Comparison of ENCODE assay signal across 27 cellular contexts in the genomic region with DNA sequence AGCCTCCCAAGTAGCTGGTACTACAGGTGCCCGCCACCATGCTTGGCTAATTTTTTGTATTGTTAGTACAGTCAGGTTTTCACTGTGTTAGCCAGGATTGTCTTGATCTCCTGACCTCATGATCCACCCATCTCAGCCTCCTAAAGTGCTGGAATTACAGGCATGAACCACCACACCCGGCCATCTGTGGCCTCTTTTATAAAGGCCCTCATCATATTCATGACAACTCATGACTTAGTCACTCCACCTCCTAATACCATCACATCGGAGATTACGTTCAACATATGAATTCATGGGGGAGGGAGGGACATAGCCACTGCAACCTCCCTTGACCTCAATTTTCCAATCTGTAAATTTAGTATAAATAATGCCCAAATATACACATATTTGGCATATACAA. TPM values are rescaled to one million over a fixed set of nuclear protein-coding genes. Genes with fewer than 3 reads are reported as not detected.
"Had no signal": no experiment of that assay in that cellular context is flagged by ENCODE, and none has a peak within 500 bp of the region (broad histone marks: within the 10 kb centered on the region; RNA-seq: fewer than 3 reads in every experiment).

No MANE protein-coding gene starts in this region.

- ATAC-seq: gastrocnemius medialis, heart right ventricle, left colon, left lobe of liver, lower lobe of right lung, mucosa of descending colon had no signal

- H3K4me3 ChIP-seq: coronary artery, dorsolateral prefrontal cortex, esophagus muscularis mucosa, gastrocnemius medialis, heart right ventricle, left ventricle myocardium inferior, lower lobe of right lung, mucosa of descending colon had no signal

- H3K9me3 ChIP-seq: gastrocnemius medialis, lower lobe of right lung, mucosa of descending colon had no signal

- H3K4me1 ChIP-seq: esophagus muscularis mucosa, gastrocnemius medialis, lower lobe of right lung had no signal

- H3K27ac ChIP-seq: coronary artery, dorsolateral prefrontal cortex, esophagus muscularis mucosa, gastrocnemius medialis, heart right ventricle, left ventricle myocardium inferior, lower lobe of right lung had no signal

- H3K27me3 ChIP-seq: esophagus muscularis mucosa, gastrocnemius medialis, heart right ventricle had no signal

- H3K36me3 ChIP-seq: esophagus muscularis mucosa, gastrocnemius medialis, heart right ventricle, left ventricle myocardium inferior, lower lobe of right lung had no signal

- DNase-seq: dermis blood vessel endothelial cell; dorsolateral prefrontal cortex; effector CD4-positive, alpha-beta T cell; effector memory CD4-positive, alpha-beta T cell; foreskin fibroblast; foreskin melanocyte; gastrocnemius medialis; glutamatergic neuron; head of caudate nucleus; heart right ventricle; hippocampal formation; immature natural killer cell; islet precursor cell; kidney; kidney glomerular epithelial cell; left colon; left ventricle myocardium inferior; lower lobe of right lung; mesenchymal stem cell; mucosa of descending colon had no signal

RNA-seq across cellular contexts. Expression of gene PLCXD3, which starts 27.2 kb away (rescaled TPM):
- total RNA-seq: endothelial cell of umbilical vein, glomerular endothelial cell, mesothelial cell of epicardium, myocyte had no signal
- polyA plus RNA-seq: endothelial cell of umbilical vein, immature natural killer cell had no signal
